Comparison of ENCODE assay signal across 1 cellular context in genomic region chr2:177029501-177029900, GRCh38.
TF ChIP-seq lines count a peak whose summit lies in the region.

No MANE protein-coding gene starts in this region.

TF ChIP-seq in GM12878, 131 proteins besides CTCF, POLR2A, EP300 and RAD21 (continued from another document):
- TF ChIP-seq CUX1 (IDR thresholded peaks at IDR 0.05; ENCODE audit: insufficient replicate concordance, low read depth, low read length) = no peak
- TF ChIP-seq NRF1 (conservative IDR thresholded peaks at IDR 0.05; ENCODE audit: low read depth, low read length) = no peak
- TF ChIP-seq RFX5 (IDR thresholded peaks at IDR 0.05; ENCODE audit: low read depth, low read length) = no peak
- no peak for TF ChIP-seq CREB1 (IDR thresholded peaks at IDR 0.05; ENCODE audit: low read depth)
- TF ChIP-seq ZNF217 (IDR thresholded peaks at IDR 0.05) = no peak
- no peak for TF ChIP-seq ZNF622 (IDR thresholded peaks at IDR 0.05)
- no peak for TF ChIP-seq ZBTB40 (IDR thresholded peaks at IDR 0.05; ENCODE audit: borderline replicate concordance)
TF ChIP-seq in GM12878: peak in this region for 0.
